8 cellular contexts compared by ENCODE assay signal in the genomic region with DNA sequence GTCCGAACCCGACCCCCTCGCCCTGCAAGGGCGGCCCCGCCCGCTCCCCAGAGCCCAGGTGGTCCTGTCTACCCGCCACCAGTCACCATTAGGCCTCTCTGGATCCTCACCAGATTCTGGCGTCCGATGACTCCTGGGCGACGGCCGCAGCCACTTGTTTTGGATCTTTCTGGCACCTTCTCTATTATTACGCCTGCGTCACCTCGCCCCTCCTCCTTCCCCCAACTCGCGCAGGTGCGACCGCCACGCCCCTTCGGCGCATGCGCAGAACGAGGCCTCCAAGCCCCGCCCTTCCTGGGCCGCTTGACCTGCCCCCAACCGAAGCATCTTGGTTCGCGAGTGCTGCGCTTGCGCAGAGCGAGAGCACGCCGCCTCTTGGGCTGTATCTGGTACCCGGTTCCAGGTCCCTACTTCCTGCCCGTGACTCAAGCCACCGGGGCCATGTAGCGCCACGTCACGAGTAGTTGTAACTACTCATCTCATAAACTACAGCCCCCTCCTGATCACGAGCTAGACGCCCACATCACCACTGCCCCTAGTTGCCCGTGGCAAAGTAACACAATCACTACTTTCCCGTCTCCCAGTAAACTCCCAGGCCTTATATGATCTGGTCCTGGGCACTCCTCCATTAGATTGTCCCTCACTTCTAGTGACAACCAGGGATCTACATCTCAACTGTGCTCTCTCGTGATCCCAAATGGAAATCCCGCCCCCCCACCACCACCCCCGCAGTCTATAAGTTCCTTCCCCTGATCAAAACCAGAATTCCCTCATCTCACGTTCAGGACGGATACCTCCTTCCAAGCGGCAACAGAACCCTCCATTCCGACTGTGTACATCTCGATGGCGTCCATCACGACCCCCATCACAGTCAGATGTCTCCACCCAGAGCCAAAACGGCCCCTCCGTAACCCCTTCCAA. TPM values are rescaled to one million over a fixed set of nuclear protein-coding genes. Genes with fewer than 3 reads are reported as not detected.
A peak's percentile ranks its signal among the peaks of the same experiment; 100 is the strongest.
DNase-seq lines count a peak whose midpoint lies in the region; ATAC-seq and TF ChIP-seq lines count a peak whose summit lies in the region.

A gene with protein sequence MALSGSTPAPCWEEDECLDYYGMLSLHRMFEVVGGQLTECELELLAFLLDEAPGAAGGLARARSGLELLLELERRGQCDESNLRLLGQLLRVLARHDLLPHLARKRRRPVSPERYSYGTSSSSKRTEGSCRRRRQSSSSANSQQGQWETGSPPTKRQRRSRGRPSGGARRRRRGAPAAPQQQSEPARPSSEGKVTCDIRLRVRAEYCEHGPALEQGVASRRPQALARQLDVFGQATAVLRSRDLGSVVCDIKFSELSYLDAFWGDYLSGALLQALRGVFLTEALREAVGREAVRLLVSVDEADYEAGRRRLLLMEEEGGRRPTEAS (minus strand): TSS at position 156 of the 921 bp plus-strand sequence. CDS start 670 bp downstream, outside the sequence.

- H3K27me3 ChIP-seq in osteoblast (ENCODE audit: insufficient read depth, low read length) (no peaks in the 10 kb centered on the region), thoracic aorta (replicated peaks; ENCODE audit: insufficient read depth) (no peaks in the 10 kb centered on the region)

- H3K9me3 ChIP-seq in osteoblast (ENCODE audit: low read depth, low read length) (no peaks in the 10 kb centered on the region), thoracic aorta (no peaks in the 10 kb centered on the region)

- ATAC-seq in HG02610 (IDR thresholded peaks at IDR 0.05; ENCODE audit: unreplicated experiment) = peak; percentile 81
- ATAC-seq in activated naive CD4-positive, alpha-beta T cell treated with anti-CD3 and anti-CD28 coated beads, Interleukin-2, amount 50 U/mL, for 72 hours = peak; percentile 79 to 83
- peak; percentile 81 for ATAC-seq in thoracic aorta (ENCODE audit: insufficient number of reproducible peaks, low FRiP score, low read depth)

- peaks cover 82% of the 10 kb centered on the region for H3K79me2 ChIP-seq in osteoblast (ENCODE audit: insufficient read depth, low read length)

- peak within 1 kb of the TSS; percentile 89 for H3K4me2 ChIP-seq in osteoblast (ENCODE audit: insufficient read depth, low read length)

- H2AFZ ChIP-seq in osteoblast (ENCODE audit: low read length) = peak within 1 kb of the TSS; percentile 79

- H3K27ac ChIP-seq in osteoblast (ENCODE audit: low read depth, low read length) (peak within 1 kb of the TSS; percentile 96), thoracic aorta (peak within 1 kb of the TSS; percentile 77 to 89)

- H3K36me3 Mint-ChIP-seq in activated naive CD4-positive, alpha-beta T cell treated with anti-CD3 and anti-CD28 coated beads, Interleukin-2, amount 50 U/mL, for 72 hours = peaks cover 43 to 47% of the 10 kb centered on the region in 2 donors

- H3K36me3 ChIP-seq in osteoblast (ENCODE audit: insufficient read depth, low read length) = peaks cover 29% of the 10 kb centered on the region
- peaks cover 8% of the 10 kb centered on the region for H3K36me3 ChIP-seq in thoracic aorta

- peak; percentile 96 for DNase-seq in GM04504 (ENCODE audit: low read depth)
- peak; percentile 90 for DNase-seq in NCI-H1092 treated with DMSO at 0.1 percent for 48 hours (lab: John Stamatoyannopoulos, UW)
- peak; percentile 50 for DNase-seq in SKM-1 (lab: John Stamatoyannopoulos, UW; ENCODE audit: unreplicated experiment)
- DNase-seq in activated naive CD4-positive, alpha-beta T cell treated with anti-CD3 and anti-CD28 coated beads, Interleukin-2, amount 50 U/mL, for 72 hours (ENCODE audit: low spot score in 2 of 2) = peak; percentile 100
- peak; percentile 91 for DNase-seq in glomerular endothelial cell (ENCODE audit: extremely low read depth, low read depth, low spot score)
- peak; percentile 99 for DNase-seq in osteoblast (ENCODE audit: insufficient read length, low spot score, missing footprints)
- peak; percentile 95 for DNase-seq in thoracic aorta (ENCODE audit: low spot score)

- no peak for TF ChIP-seq CTCF in osteoblast (IDR thresholded peaks at IDR 0.05; ENCODE audit: extremely low read depth, low read depth, low read length)
- TF ChIP-seq CTCF in thoracic aorta (IDR thresholded peaks at IDR 0.05) = no peak

- H4K20me1 ChIP-seq in osteoblast (ENCODE audit: insufficient read depth, low read length) = peaks cover 26% of the 10 kb centered on the region

- H3K4me1 ChIP-seq in osteoblast (ENCODE audit: insufficient read depth, low read length) (peaks cover 33% of the 10 kb centered on the region), thoracic aorta (ENCODE audit: control insufficient read depth in 1 of 2, low read depth in 2 of 2) (peaks cover 25 to 56% of the 10 kb centered on the region in 2 donors)

- peak within 1 kb of the TSS; percentile 92 to 99 for H3K27ac Mint-ChIP-seq in activated naive CD4-positive, alpha-beta T cell treated with anti-CD3 and anti-CD28 coated beads, Interleukin-2, amount 50 U/mL, for 72 hours

- H3K4me3 ChIP-seq in osteoblast (ENCODE audit: insufficient read depth, low read length) = peak within 1 kb of the TSS; percentile 98
- peak within 1 kb of the TSS; percentile 97 for H3K4me3 ChIP-seq in thoracic aorta

- no peaks in the 10 kb centered on the region for H3K9me3 Mint-ChIP-seq in activated naive CD4-positive, alpha-beta T cell treated with anti-CD3 and anti-CD28 coated beads, Interleukin-2, amount 50 U/mL, for 72 hours

RNA-seq across cellular contexts. Expression of the gene that starts here (rescaled TPM):
- total RNA-seq in activated naive CD4-positive, alpha-beta T cell treated with anti-CD3 and anti-CD28 coated beads, Interleukin-2, amount 50 U/mL, for 72 hours = 10 to 100 TPM; 28.7 to 39.3 TPM
- total RNA-seq in glomerular endothelial cell = 34.5 and 35.9 TPM in 2 replicates
- 19.9 and 26.2 TPM in 2 replicates for total RNA-seq in osteoblast
- total RNA-seq in thoracic aorta = 10 to 100 TPM; 21.7 to 33.2 TPM

Comparison
In these comparisons a context has a peak if more than half of its experiments do, and no peak if none do; other contexts are left out.
1. Peak in every context shown above with its lines: DNase-seq, ATAC-seq, H3K4me3 ChIP-seq and H3K27ac ChIP-seq.
2. DNase-seq: peak in every context shown above with its lines; median percentile 100 in activated naive CD4-positive, alpha-beta T cell treated with anti-CD3 and anti-CD28 coated beads, Interleukin-2, amount 50 U/mL, for 72 hours; 99 in osteoblast; 96 in GM04504; 95 in thoracic aorta; 91 in glomerular endothelial cell; 90 in NCI-H1092 treated with DMSO at 0.1 percent for 48 hours; 50 in SKM-1.